ENCODE assay signal across 14 cellular contexts in genomic region chr11:72833792-72834501, GRCh38. TPM values are rescaled to one million over a fixed set of nuclear protein-coding genes. Genes with fewer than 3 reads are reported as not detected.
A peak's percentile ranks its signal among the peaks of the same experiment; 100 is the strongest.
DNase-seq lines count a peak whose midpoint lies in the region; ATAC-seq and TF ChIP-seq lines count a peak whose summit lies in the region.
"Had no signal": no experiment of that assay in that cellular context is flagged by ENCODE, and none has a peak within 500 bp of the region (broad histone marks: within the 10 kb centered on the region; RNA-seq: fewer than 3 reads in every experiment).

No MANE protein-coding gene starts in this region.

- ATAC-seq in right cardiac atrium (peak; percentile 34 to 54), HG03520 (IDR thresholded peaks at IDR 0.05; ENCODE audit: unreplicated experiment) (no peak), HG02798 (IDR thresholded peaks at IDR 0.05; ENCODE audit: poor library complexity, unreplicated experiment) (no peak)
- ATAC-seq: activated CD8-positive, alpha-beta memory T cell treated with anti-CD3 and anti-CD28 coated beads, Interleukin-2, amount 10 ng/mL, durations not matched to agents 7 days and 5 days; left lobe of liver had no signal

- DNase-seq in CD8-positive, alpha-beta memory T cell: no peak
- DNase-seq in activated naive CD8-positive, alpha-beta T cell treated with anti-CD3 and anti-CD28 coated beads for 36 hours: no peak
- peak; percentile 63 to 76 (median 70) for DNase-seq in right cardiac atrium
- DNase-seq in spleen: no peak
- DNase-seq in NCI-H1105 (lab: John Stamatoyannopoulos, UW): no peak
- DNase-seq in GDM1 (lab: John Stamatoyannopoulos, UW): no peak
- DNase-seq: activated CD8-positive, alpha-beta memory T cell treated with anti-CD3 and anti-CD28 coated beads, Interleukin-2, amount 10 ng/mL, durations not matched to agents 7 days and 5 days; GM23248; NCI-H187 treated with DMSO at 0.1 percent for 48 hours; NK-92 treated with Interleukin-12 subunit alpha and Interleukin-12 subunit beta, amount 100 ng/mL, for 24 hours had no signal

- H3K9me3 Mint-ChIP-seq in CD8-positive, alpha-beta memory T cell: peaks cover 0 to 2% (median 0%) of the 10 kb centered on the region in 5 donors
- no peaks in the 10 kb centered on the region for H3K9me3 Mint-ChIP-seq in activated naive CD8-positive, alpha-beta T cell treated with anti-CD3 and anti-CD28 coated beads for 36 hours

- 32% methylated on average over 8 of the region's 8 CpGs for WGBS in right cardiac atrium
- 70 to 80% (median 75%) methylated on average over 8 of the region's 8 CpGs for WGBS in spleen, 5 donors

- POLR2A ChIA-PET in CD8-positive, alpha-beta memory T cell (lab: Charles Lee): no interaction called here

- no peak for TF ChIP-seq POLR2A in spleen (IDR thresholded peaks at IDR 0.05)

- peaks cover 9% of the 10 kb centered on the region for H3K36me3 ChIP-seq in CD8-positive, alpha-beta memory T cell (ENCODE audit: insufficient read depth, low read length)
- peaks cover 0 to 98% (median 40%) of the 10 kb centered on the region in 6 donors for H3K36me3 ChIP-seq in spleen
- H3K36me3 ChIP-seq: breast epithelium had no signal

- no peak overlapping the region for H3K4me3 Mint-ChIP-seq in CD8-positive, alpha-beta memory T cell
- H3K4me3 Mint-ChIP-seq in activated naive CD8-positive, alpha-beta T cell treated with anti-CD3 and anti-CD28 coated beads for 36 hours: no peak overlapping the region
- H3K4me3 Mint-ChIP-seq: activated CD8-positive, alpha-beta memory T cell treated with anti-CD3 and anti-CD28 coated beads, Interleukin-2, amount 10 ng/mL, durations not matched to agents 7 days and 5 days had no signal

- H3K27ac Mint-ChIP-seq in CD8-positive, alpha-beta memory T cell: peak overlapping the region in 5 of 8 donors; percentile 54 to 88 (median 66)
- H3K27ac Mint-ChIP-seq in activated naive CD8-positive, alpha-beta T cell treated with anti-CD3 and anti-CD28 coated beads for 36 hours: peak overlapping the region; percentile 74

- peaks cover 4 to 26% (median 16%) of the 10 kb centered on the region in 3 donors for H3K4me1 Mint-ChIP-seq in CD8-positive, alpha-beta memory T cell
- peaks cover 7% of the 10 kb centered on the region for H3K4me1 Mint-ChIP-seq in activated naive CD8-positive, alpha-beta T cell treated with anti-CD3 and anti-CD28 coated beads for 36 hours

- intact Hi-C loops in right cardiac atrium (cut with DNase I): loop anchor here (5.0 to 10.0 kb wide), 4 partner anchors 343 to 411 kb away; no protein-coding TSS in a partner anchor
- intact Hi-C loops in spleen (cut with DNase I; ENCODE audit: low total_unique reads): loop anchor here (2.0 kb wide), 1 partner anchor 345 kb away; no protein-coding TSS in a partner anchor

- H3K4me1 ChIP-seq in CD8-positive, alpha-beta memory T cell (ENCODE audit: insufficient read depth, low read length): peaks cover 6% of the 10 kb centered on the region
- peaks cover 29% of the 10 kb centered on the region for H3K4me1 ChIP-seq in right cardiac atrium (ENCODE audit: control insufficient read depth, insufficient read depth, low read length)
- peaks cover 10 to 95% (median 54%) of the 10 kb centered on the region in 6 donors for H3K4me1 ChIP-seq in spleen

- CTCF ChIA-PET in CD8-positive, alpha-beta memory T cell (lab: Charles Lee): interaction anchor here (1.0 to 7.6 kb wide), 4 partner anchors 26 to 343 kb away, joined by 3 to 51 read pairs (median 4); partner anchors contain the start of gene FCHSD2

- no peak overlapping the region for H3K4me3 ChIP-seq in CD8-positive, alpha-beta memory T cell (ENCODE audit: low read length)
- no peak overlapping the region for H3K4me3 ChIP-seq in right cardiac atrium (ENCODE audit: low read length)
- peak overlapping the region in 1 of 8 donors; percentile 19 for H3K4me3 ChIP-seq in spleen
- H3K4me3 ChIP-seq: breast epithelium, GM23248 had no signal

- peaks cover 0 to 43% (median 6%) of the 10 kb centered on the region in 3 donors for H3K36me3 Mint-ChIP-seq in CD8-positive, alpha-beta memory T cell
- peaks cover 1% of the 10 kb centered on the region for H3K36me3 Mint-ChIP-seq in activated naive CD8-positive, alpha-beta T cell treated with anti-CD3 and anti-CD28 coated beads for 36 hours

- no peaks in the 10 kb centered on the region for H3K27me3 ChIP-seq in CD8-positive, alpha-beta memory T cell (ENCODE audit: insufficient read depth, low read length, poor library complexity, severe bottlenecking)
- H3K27me3 ChIP-seq in right cardiac atrium (ENCODE audit: control insufficient read depth, insufficient read depth): no peaks in the 10 kb centered on the region
- no peaks in the 10 kb centered on the region for H3K27me3 ChIP-seq in spleen (replicated peaks in 1 of 7)
- H3K27me3 ChIP-seq: breast epithelium had no signal

- H3K27me3 Mint-ChIP-seq in CD8-positive, alpha-beta memory T cell: peaks cover 0 to 1% of the 10 kb centered on the region in 2 donors
- no peaks in the 10 kb centered on the region for H3K27me3 Mint-ChIP-seq in activated naive CD8-positive, alpha-beta T cell treated with anti-CD3 and anti-CD28 coated beads for 36 hours
- H3K27me3 Mint-ChIP-seq: activated CD8-positive, alpha-beta memory T cell treated with anti-CD3 and anti-CD28 coated beads, Interleukin-2, amount 10 ng/mL, durations not matched to agents 7 days and 5 days had no signal

- no peak for TF ChIP-seq CTCF in spleen (IDR thresholded peaks at IDR 0.05 in 8 of 11, conservative IDR thresholded peaks at IDR 0.05 in 3 of 11)

- no peaks in the 10 kb centered on the region for H3K9me3 ChIP-seq in CD8-positive, alpha-beta memory T cell (ENCODE audit: low read length)
- H3K9me3 ChIP-seq in right cardiac atrium (ENCODE audit: control insufficient read depth, low read length): no peaks in the 10 kb centered on the region
- H3K9me3 ChIP-seq in spleen: no peaks in the 10 kb centered on the region
- H3K9me3 ChIP-seq: breast epithelium had no signal

- no peak overlapping the region for H3K27ac ChIP-seq in CD8-positive, alpha-beta memory T cell (ENCODE audit: low read depth, low read length)
- H3K27ac ChIP-seq in right cardiac atrium (ENCODE audit: low read length) (peak overlapping the region; percentile 87), spleen (peak overlapping the region; percentile 32 to 88 (median 82))
- H3K27ac ChIP-seq: GM23248 had no signal

RNA-seq across cellular contexts. Expression of gene ATG16L2, which starts 19.7 kb away (rescaled TPM):
- 10 to 100 TPM; 50.3 to 53.2 TPM for total RNA-seq in CD8-positive, alpha-beta memory T cell
- polyA plus RNA-seq in CD8-positive, alpha-beta memory T cell: 18.8 TPM
- total RNA-seq in activated naive CD8-positive, alpha-beta T cell treated with anti-CD3 and anti-CD28 coated beads for 36 hours: 10 to 100 TPM; 41.2 to 45.7 TPM
- 10 to 100 TPM; 11.9 to 23.9 (median 19.1) TPM for total RNA-seq in right cardiac atrium
- 19.1 TPM for polyA plus RNA-seq in right cardiac atrium
- 100 to 1,000 TPM; 212 to 368 (median 234) TPM for total RNA-seq in spleen
- 100 to 1,000 TPM in 2 of 3 donors, 10 to 100 TPM in 1; 96.9 to 343 (median 341) TPM for polyA plus RNA-seq in spleen

RNA-seq across cellular contexts. Expression of gene STARD10, which starts 40.1 kb away (rescaled TPM):
- total RNA-seq in CD8-positive, alpha-beta memory T cell: 10 to 100 TPM; 13.8 to 15.9 TPM
- 21.8 TPM for polyA plus RNA-seq in CD8-positive, alpha-beta memory T cell
- total RNA-seq in activated naive CD8-positive, alpha-beta T cell treated with anti-CD3 and anti-CD28 coated beads for 36 hours: 1 to 10 TPM; 6.2 to 6.4 TPM
- 100 to 1,000 TPM in 2 of 4 donors, 10 to 100 TPM in 2; 88.9 to 127 (median 106) TPM for total RNA-seq in right cardiac atrium
- 228 TPM for polyA plus RNA-seq in right cardiac atrium
- total RNA-seq in spleen: 10 to 100 TPM; 19.7 to 35.1 (median 27.9) TPM
- polyA plus RNA-seq in spleen: 10 to 100 TPM; 23.7 to 46.7 (median 31.9) TPM

Comparison
In these comparisons a context has a peak if more than half of its experiments do, and no peak if none do; other contexts are left out.
1. DNase-seq: peak in right cardiac atrium (3 of 3); none in CD8-positive, alpha-beta memory T cell (0 of 5), activated naive CD8-positive, alpha-beta T cell treated with anti-CD3 and anti-CD28 coated beads for 36 hours (single experiment), spleen (single experiment), NCI-H1105 (single experiment) and GDM1 (single experiment).
2. ATAC-seq: peak in right cardiac atrium (2 of 2); none in HG03520 (single experiment) and HG02798 (single experiment).